18 cellular contexts compared by ENCODE assay signal in genomic region chr7:22952306-22953011, GRCh38.
"Had no signal": no experiment of that assay in that cellular context is flagged by ENCODE, and none has a peak within 500 bp of the region (broad histone marks: within the 10 kb centered on the region; RNA-seq: fewer than 3 reads in every experiment).

No MANE protein-coding gene starts in this region.

- H3K4me3 ChIP-seq: coronary artery, heart left ventricle, lower lobe of right lung, pancreas, stomach, testis had no signal

- H3K27ac Mint-ChIP-seq: activated naive CD4-positive, alpha-beta T cell treated with anti-CD3 and anti-CD28 coated beads for 36 hours; activated naive CD8-positive, alpha-beta T cell treated with anti-CD3 and anti-CD28 coated beads, Interleukin-2, amount 50 U/mL, for 24 hours; activated T-helper 17 cell treated with anti-CD3 and anti-CD28 coated beads, Interleukin-2, amount 50 U/mL, for 72 hours had no signal

- H3K9me3 ChIP-seq: heart left ventricle, lower lobe of right lung, pancreas, stomach, testis had no signal

- H3K27ac ChIP-seq: coronary artery, heart left ventricle, lower lobe of right lung, pancreas, stomach, testis had no signal

- H3K9me3 Mint-ChIP-seq: activated naive CD4-positive, alpha-beta T cell treated with anti-CD3 and anti-CD28 coated beads for 36 hours; activated naive CD8-positive, alpha-beta T cell treated with anti-CD3 and anti-CD28 coated beads, Interleukin-2, amount 50 U/mL, for 24 hours; activated T-helper 17 cell treated with anti-CD3 and anti-CD28 coated beads, Interleukin-2, amount 50 U/mL, for 72 hours had no signal

- H3K4me1 Mint-ChIP-seq: activated naive CD8-positive, alpha-beta T cell treated with anti-CD3 and anti-CD28 coated beads, Interleukin-2, amount 50 U/mL, for 24 hours; activated T-helper 17 cell treated with anti-CD3 and anti-CD28 coated beads, Interleukin-2, amount 50 U/mL, for 72 hours had no signal

- H3K27me3 ChIP-seq: heart left ventricle, pancreas, stomach, testis had no signal

- H3K27me3 Mint-ChIP-seq: activated naive CD8-positive, alpha-beta T cell treated with anti-CD3 and anti-CD28 coated beads, Interleukin-2, amount 50 U/mL, for 24 hours; activated T-helper 17 cell treated with anti-CD3 and anti-CD28 coated beads, Interleukin-2, amount 50 U/mL, for 72 hours had no signal

- H3K4me3 Mint-ChIP-seq: activated naive CD4-positive, alpha-beta T cell treated with anti-CD3 and anti-CD28 coated beads for 36 hours; activated naive CD8-positive, alpha-beta T cell treated with anti-CD3 and anti-CD28 coated beads, Interleukin-2, amount 50 U/mL, for 24 hours; activated T-helper 17 cell treated with anti-CD3 and anti-CD28 coated beads, Interleukin-2, amount 50 U/mL, for 72 hours had no signal

- H3K4me1 ChIP-seq: testis had no signal

- H3K36me3 ChIP-seq: lower lobe of right lung, pancreas had no signal

- DNase-seq: activated CD4-positive, alpha-beta T cell treated with anti-CD3 and anti-CD28 coated beads, Interleukin-2, amount 50 U/mL, for 4 hours; activated CD4-positive, CD25-positive, alpha-beta regulatory T cell treated with anti-CD3 and anti-CD28 coated beads, Interleukin-2, amount 50 U/mL, for 72 hours; activated naive CD4-positive, alpha-beta T cell treated with anti-CD3 and anti-CD28 coated beads for 36 hours; activated naive CD8-positive, alpha-beta T cell treated with anti-CD3 and anti-CD28 coated beads, Interleukin-2, amount 50 U/mL, for 24 hours; caudate nucleus; effector CD4-positive, alpha-beta T cell; foreskin melanocyte; heart left ventricle; left colon; lower lobe of right lung; midbrain; pancreas; stimulated activated CD4-positive, alpha-beta T cell treated with anti-CD3 and anti-CD28 coated beads, Interleukin-12 subunit alpha, Interleukin-12 subunit beta, amount 100 ng/mL, for 4 hours; stimulated activated CD4-positive, alpha-beta T cell treated with anti-CD3 and anti-CD28 coated beads, Interleukin-2, amount 100 ng/mL, for 24 hours; stomach; testis had no signal

- ATAC-seq: activated naive CD8-positive, alpha-beta T cell treated with anti-CD3 and anti-CD28 coated beads, Interleukin-2, amount 50 U/mL, for 24 hours; activated T-helper 17 cell treated with anti-CD3 and anti-CD28 coated beads, Interleukin-2, amount 50 U/mL, for 72 hours; heart left ventricle; left colon; lower lobe of right lung; pancreas had no signal
